Comparison of ENCODE assay signal across 20 cellular contexts in the genomic region with DNA sequence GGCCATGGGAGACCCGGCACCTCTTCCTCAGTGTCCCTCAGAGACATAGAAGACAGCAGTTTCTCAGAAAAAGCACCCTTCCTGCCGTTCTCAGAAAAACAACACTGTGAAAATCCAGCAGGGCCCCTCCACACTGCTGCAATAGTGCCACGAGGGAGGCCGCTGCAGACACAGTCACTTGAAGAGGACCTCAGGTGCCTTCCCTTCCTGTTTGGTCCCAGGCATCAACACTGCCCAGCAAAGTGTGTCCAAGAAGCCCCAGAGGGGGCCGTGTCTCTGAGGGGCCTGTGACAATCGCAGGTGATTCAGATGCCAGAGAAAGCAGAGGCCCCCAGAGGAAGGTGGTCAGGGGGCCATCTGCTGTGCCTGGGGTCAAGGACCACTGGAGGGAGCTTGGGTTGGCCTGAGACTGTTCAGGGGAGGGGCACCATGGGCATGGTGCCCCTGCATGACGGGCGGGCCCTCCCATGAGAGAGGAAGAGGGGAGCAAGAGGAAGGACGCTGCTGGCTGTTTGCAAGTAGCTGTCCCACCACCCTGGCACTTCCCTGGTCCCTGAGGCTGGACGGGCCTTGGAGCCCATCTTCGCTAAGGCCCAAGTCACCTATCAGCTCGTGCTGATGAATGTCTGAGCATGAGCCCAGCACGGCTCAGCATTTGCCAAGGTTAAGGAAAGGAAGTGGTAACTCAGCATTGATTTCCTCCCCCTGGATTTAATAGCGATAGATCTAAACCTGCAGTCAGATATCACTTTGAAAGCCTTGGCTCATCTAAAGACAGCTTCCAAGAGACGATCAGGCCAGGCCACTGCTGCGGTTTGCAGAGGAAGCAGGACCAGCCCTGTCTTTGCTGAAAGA. TPM values are rescaled to one million over a fixed set of nuclear protein-coding genes. Genes with fewer than 3 reads are reported as not detected.
"Had no signal": no experiment of that assay in that cellular context is flagged by ENCODE, and none has a peak within 500 bp of the region (broad histone marks: within the 10 kb centered on the region; RNA-seq: fewer than 3 reads in every experiment).

No MANE protein-coding gene starts in this region.

- H3K27me3 ChIP-seq: upper lobe of right lung had no signal

- FAIRE-seq: astrocyte had no signal

- DNase-seq: activated CD4-positive, alpha-beta T cell treated with anti-CD3 and anti-CD28 coated beads for 36 hours; activated CD8-positive, alpha-beta T cell treated with anti-CD3 and anti-CD28 coated beads for 36 hours; activated naive CD4-positive, alpha-beta T cell; activated naive CD8-positive, alpha-beta T cell treated with anti-CD3 and anti-CD28 coated beads, Interleukin-2, amount 50 U/mL, for 24 hours; effector CD8-positive, alpha-beta T cell; glutamatergic neuron; immature natural killer cell; left cardiac atrium; naive thymus-derived CD4-positive, alpha-beta T cell; nucleus accumbens; stimulated activated CD4-positive, alpha-beta T cell treated with anti-CD3 and anti-CD28 coated beads, Interleukin-2, amount 100 ng/mL, for 48 hours; stimulated activated naive CD4-positive, alpha-beta T cell treated with Interleukin-2 at 50 U/mL for 16 hours; T-cell; upper lobe of right lung; WERI-Rb-1 had no signal

- ATAC-seq: activated CD4-positive, alpha-beta T cell treated with anti-CD3 and anti-CD28 coated beads for 36 hours; activated CD8-positive, alpha-beta T cell treated with anti-CD3 and anti-CD28 coated beads for 36 hours; activated naive CD8-positive, alpha-beta T cell treated with anti-CD3 and anti-CD28 coated beads, Interleukin-2, amount 50 U/mL, for 24 hours; left cardiac atrium; naive thymus-derived CD4-positive, alpha-beta T cell; T-cell; upper lobe of right lung had no signal

- H3K4me1 ChIP-seq: prostate gland, upper lobe of right lung had no signal

- H3K36me3 ChIP-seq: prostate gland, upper lobe of right lung, WERI-Rb-1 had no signal

- H3K27ac ChIP-seq: coronary artery, prostate gland, upper lobe of right lung, WERI-Rb-1 had no signal

- H3K9me3 ChIP-seq: prostate gland, upper lobe of right lung had no signal

- H3K4me3 ChIP-seq: coronary artery, lung, prostate gland, upper lobe of right lung had no signal

RNA-seq across cellular contexts. Expression of gene TWIST2, which starts 9.1 kb away (rescaled TPM):
- total RNA-seq: activated CD4-positive, alpha-beta T cell treated with anti-CD3 and anti-CD28 coated beads for 36 hours; activated CD8-positive, alpha-beta T cell treated with anti-CD3 and anti-CD28 coated beads for 36 hours; activated T-helper 1 cell treated with anti-CD3 and anti-CD28 coated beads, Interleukin-12 subunit alpha, Interleukin-12 subunit beta, Interleukin-2, Interleukin-4 antibody, amounts not matched to agents 30 ng/mL and 10 ng/mL and 1 ng/mL, durations not matched to agents 14 hours and 24 hours and 36 hours; naive thymus-derived CD4-positive, alpha-beta T cell; T-cell had no signal
- polyA plus RNA-seq: naive thymus-derived CD4-positive, alpha-beta T cell had no signal
